ENCODE assay signal across 11 cellular contexts in genomic region chr3:195030791-195031321, GRCh38.
DNase-seq lines count a peak whose midpoint lies in the region; ATAC-seq, FAIRE-seq and TF ChIP-seq lines count a peak whose summit lies in the region.
"Had no signal": no experiment of that assay in that cellular context is flagged by ENCODE, and none has a peak within 500 bp of the region (broad histone marks: within the 10 kb centered on the region; RNA-seq: fewer than 3 reads in every experiment).

No MANE protein-coding gene starts in this region.

- POLR2A ChIA-PET in activated CD8-positive, alpha-beta T cell treated with anti-CD3 and anti-CD28 coated beads for 36 hours (lab: Charles Lee), result no interaction called here

- intact Hi-C loops in activated CD8-positive, alpha-beta T cell treated with anti-CD3 and anti-CD28 coated beads for 36 hours (cut with micrococcal nuclease), result no loop called here

- H3K36me3 ChIP-seq in HUES64 (ENCODE audit: insufficient read depth, low read length) (no peaks in the 10 kb centered on the region), keratinocyte (ENCODE audit: control insufficient read depth in 2 of 2, extremely low read depth in 1 of 2, insufficient read depth in 2 of 2, low read length in 2 of 2) (no peaks in the 10 kb centered on the region), suprapubic skin (no peaks in the 10 kb centered on the region)
- H3K36me3 ChIP-seq: tibial nerve had no signal

- no peaks in the 10 kb centered on the region for H3K36me3 Mint-ChIP-seq in activated CD8-positive, alpha-beta T cell treated with anti-CD3 and anti-CD28 coated beads for 36 hours (ENCODE audit: low read depth)
- H3K36me3 Mint-ChIP-seq: IgD-negative memory B cell had no signal

- DNase-seq in amniotic epithelial cell (ENCODE audit: low read depth) (peak; percentile 31), keratinocyte (ENCODE audit: low read depth, low spot score) (peak; percentile 91), suprapubic skin (ENCODE audit: low spot score in 2 of 2) (no peak), nucleus accumbens (lab: John Stamatoyannopoulos, UW) (no peak), mucosa of gallbladder (ENCODE audit: low spot score) (no peak), NCI-H1105 (lab: John Stamatoyannopoulos, UW) (no peak)
- no peak for DNase-seq in activated CD8-positive, alpha-beta T cell treated with anti-CD3 and anti-CD28 coated beads for 36 hours
- DNase-seq: activated CD8-positive, alpha-beta memory T cell treated with anti-CD3 and anti-CD28 coated beads for 24 hours had no signal

- dilution Hi-C loops in keratinocyte (cut with MboI; ENCODE audit: extremely low pct_ligation_motif_present, low sequenced_read_pairs), result no loop called here

- H3K27ac ChIP-seq in HUES64 (ENCODE audit: low read depth, low read length), result peak overlapping the region; percentile 54; the same call in 1 of the 2 replicates
- peak overlapping the region; percentile 91 for H3K27ac ChIP-seq in keratinocyte (ENCODE audit: control insufficient read depth, insufficient read depth, low read length)
- peak overlapping the region; percentile 51 for H3K27ac ChIP-seq in suprapubic skin

- CTCF ChIA-PET in activated CD8-positive, alpha-beta T cell treated with anti-CD3 and anti-CD28 coated beads for 36 hours (lab: Charles Lee), result interaction anchor here (1.2 to 1.6 kb wide), 3 partner anchors 12 to 349 kb away, joined by 3 to 4 read pairs (median 3); no protein-coding TSS in a partner anchor

- H3K4me2 ChIP-seq in keratinocyte (ENCODE audit: control insufficient read depth, extremely low read depth, insufficient read depth, low read depth, low read length), result peak overlapping the region; percentile 76

- no peaks in the 10 kb centered on the region for H4K20me1 ChIP-seq in keratinocyte (ENCODE audit: control insufficient read depth, extremely low read depth, insufficient read depth, low read length)

- H3K4me1 Mint-ChIP-seq in activated CD8-positive, alpha-beta T cell treated with anti-CD3 and anti-CD28 coated beads for 36 hours (ENCODE audit: low read depth), result no peaks in the 10 kb centered on the region

- H3K9me3 ChIP-seq in HUES64 (ENCODE audit: insufficient read depth, low read depth, low read length) (no peaks in the 10 kb centered on the region), keratinocyte (ENCODE audit: control insufficient read depth, low read depth, low read length) (no peaks in the 10 kb centered on the region), suprapubic skin (no peaks in the 10 kb centered on the region)
- H3K9me3 ChIP-seq: tibial nerve had no signal

- no peaks in the 10 kb centered on the region for H3K79me2 ChIP-seq in keratinocyte (ENCODE audit: control insufficient read depth, insufficient read depth, low read length)

- peak in 1 of 3 experiments; percentile 3 for TF ChIP-seq CTCF in keratinocyte (optimal IDR thresholded peaks at IDR 0.05 in 1 of 3, IDR thresholded peaks at IDR 0.05 in 1 of 3, conservative IDR thresholded peaks at IDR 0.05 in 1 of 3; ENCODE audit: extremely low read depth in 1 of 3, insufficient read depth in 2 of 3, low read length in 3 of 3)
- TF ChIP-seq CTCF in suprapubic skin (IDR thresholded peaks at IDR 0.05), result no peak
- no peak for TF ChIP-seq CTCF in activated CD8-positive, alpha-beta T cell treated with anti-CD3 and anti-CD28 coated beads for 36 hours (IDR thresholded peaks at IDR 0.05)

- H3K4me3 Mint-ChIP-seq in activated CD8-positive, alpha-beta T cell treated with anti-CD3 and anti-CD28 coated beads for 36 hours, result no peak overlapping the region
- H3K4me3 Mint-ChIP-seq: IgD-negative memory B cell had no signal

- peak; percentile 94 for FAIRE-seq in keratinocyte (lab: Jason Lieb, UNC)

- no peak for TF ChIP-seq POLR2A in suprapubic skin (IDR thresholded peaks at IDR 0.05)

- H3K9me3 Mint-ChIP-seq in activated CD8-positive, alpha-beta T cell treated with anti-CD3 and anti-CD28 coated beads for 36 hours, result no peaks in the 10 kb centered on the region
- H3K9me3 Mint-ChIP-seq: IgD-negative memory B cell had no signal

- 64% methylated on average over 13 of the region's 13 CpGs for WGBS in HUES64
- WGBS in suprapubic skin, result 56% methylated on average over 11 of the region's 13 CpGs

- H3K27me3 Mint-ChIP-seq in activated CD8-positive, alpha-beta T cell treated with anti-CD3 and anti-CD28 coated beads for 36 hours, result no peaks in the 10 kb centered on the region
- H3K27me3 Mint-ChIP-seq: IgD-negative memory B cell had no signal

- H3K9ac ChIP-seq in HUES64 (ENCODE audit: low read depth, low read length) (no peak overlapping the region), keratinocyte (ENCODE audit: control insufficient read depth, extremely low read depth, insufficient read depth, low read length) (peak overlapping the region; percentile 74)

- H3K9me1 ChIP-seq in keratinocyte (ENCODE audit: control insufficient read depth, extremely low read depth, insufficient read depth, low read length), result no peaks in the 10 kb centered on the region

- no peak overlapping the region for H3K27ac Mint-ChIP-seq in activated CD8-positive, alpha-beta T cell treated with anti-CD3 and anti-CD28 coated beads for 36 hours
- H3K27ac Mint-ChIP-seq: IgD-negative memory B cell had no signal

- peaks cover 19% of the 10 kb centered on the region for H3K27me3 ChIP-seq in HUES64 (ENCODE audit: insufficient read depth, low read length)
- no peaks in the 10 kb centered on the region for H3K27me3 ChIP-seq in keratinocyte (ENCODE audit: control insufficient read depth, extremely low read depth, insufficient read depth, low read length)
- no peaks in the 10 kb centered on the region for H3K27me3 ChIP-seq in suprapubic skin

- H3K4me1 ChIP-seq in HUES64 (ENCODE audit: insufficient read depth, low read length), result peaks cover 36% of the 10 kb centered on the region
- peaks cover 32% of the 10 kb centered on the region for H3K4me1 ChIP-seq in keratinocyte (ENCODE audit: control insufficient read depth, extremely low read depth, insufficient read depth, low read length)
- peaks cover 20% of the 10 kb centered on the region for H3K4me1 ChIP-seq in suprapubic skin

- no peak for ATAC-seq in activated CD8-positive, alpha-beta T cell treated with anti-CD3 and anti-CD28 coated beads for 36 hours

- TF ChIP-seq EP300 in suprapubic skin (IDR thresholded peaks at IDR 0.05), result no peak

- H2AFZ ChIP-seq in keratinocyte (ENCODE audit: control insufficient read depth, low read length), result peak overlapping the region; percentile 88

- H3K4me3 ChIP-seq in HUES64 (ENCODE audit: low read length), result no peak overlapping the region
- peak overlapping the region in 2 of 3 experiments; percentile 13 to 45 for H3K4me3 ChIP-seq in keratinocyte (ENCODE audit: control insufficient read depth in 2 of 3, extremely low read depth in 1 of 3, insufficient read depth in 2 of 3, low read depth in 1 of 3, low read length in 3 of 3)
- H3K4me3 ChIP-seq in suprapubic skin, result no peak overlapping the region
- H3K4me3 ChIP-seq: tibial nerve had no signal

Comparison
In these comparisons a context has a peak if more than half of its experiments do, and no peak if none do; other contexts are left out.
1. H3K4me3 ChIP-seq: peak in keratinocyte (2 of 3); none in HUES64 (single experiment) and suprapubic skin (single experiment).
2. DNase-seq: peak in amniotic epithelial cell (single experiment) and keratinocyte (single experiment); none in suprapubic skin (0 of 2), activated CD8-positive, alpha-beta T cell treated with anti-CD3 and anti-CD28 coated beads for 36 hours (single experiment), nucleus accumbens (0 of 56), mucosa of gallbladder (single experiment) and NCI-H1105 (single experiment).
3. Peak in every context shown above with its lines, with median percentiles within 50 percentile points of each other: H3K27ac ChIP-seq.